ENCODE assay signal across 11 cellular contexts in the genomic region with DNA sequence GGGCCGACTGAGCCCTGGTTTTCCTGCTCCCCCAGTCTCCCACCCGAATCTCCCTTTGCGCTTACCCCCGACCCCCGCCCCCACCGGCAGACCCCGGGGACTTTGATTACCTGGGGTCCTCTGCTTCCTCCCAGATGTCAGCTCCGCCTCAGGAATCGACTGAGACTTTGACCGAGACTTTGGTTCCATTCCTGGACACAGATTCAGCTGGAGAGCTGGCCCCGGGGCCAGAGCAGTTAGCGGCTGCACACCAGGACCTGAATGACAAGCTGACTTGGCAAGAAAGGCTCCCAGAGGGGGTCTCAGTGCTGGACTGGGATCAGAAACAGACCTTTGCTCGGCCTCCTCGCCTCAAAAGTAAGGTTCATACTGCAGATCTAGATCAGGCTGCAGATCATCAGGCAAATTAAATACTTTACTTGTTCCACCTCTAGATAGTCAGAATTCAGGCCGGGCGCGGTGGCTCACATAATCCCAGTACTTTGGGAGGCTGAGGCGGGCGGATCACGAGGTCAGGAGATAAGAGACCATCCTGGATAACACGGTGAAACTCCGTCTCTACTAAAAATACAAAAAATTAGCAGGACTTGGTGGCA.
DNase-seq lines count a peak whose midpoint lies in the region; ATAC-seq and TF ChIP-seq lines count a peak whose summit lies in the region.
"Had no signal": no experiment of that assay in that cellular context is flagged by ENCODE, and none has a peak within 500 bp of the region (broad histone marks: within the 10 kb centered on the region; RNA-seq: fewer than 3 reads in every experiment).

No MANE protein-coding gene starts in this region.

- no peak overlapping the region for H3K27ac Mint-ChIP-seq in nephron
- H3K27ac Mint-ChIP-seq: dendritic cell treated with granulocyte-macrophage colony-stimulating factor and Interleukin-4, amounts not matched to agents 40 ng/mL and 50 ng/mL, for 4 days had no signal

- H3K4me1 Mint-ChIP-seq in nephron: peaks cover 12% of the 10 kb centered on the region

- H3K4me3 ChIP-seq in A673 (ENCODE audit: low read depth, low read length, poor library complexity, severe bottlenecking) (peak overlapping the region; percentile 36), Panc1 (ENCODE audit: low read depth in 2 of 2, low read length in 2 of 2) (peak overlapping the region; percentile 24 to 26), fibroblast of the aortic adventitia (ENCODE audit: low read depth, low read length) (peak overlapping the region; percentile 49)

- H3K4me1 ChIP-seq in A673 (ENCODE audit: insufficient read depth, low read length, poor library complexity, severe bottlenecking) (no peaks in the 10 kb centered on the region), Panc1 (ENCODE audit: control insufficient read depth, insufficient read depth, low read length) (peaks cover 3% of the 10 kb centered on the region; the same call in 1 of the 2 replicates)

- H3K36me3 ChIP-seq in A673 (ENCODE audit: insufficient read depth, low read length, poor library complexity, severe bottlenecking): no peaks in the 10 kb centered on the region
- no peaks in the 10 kb centered on the region for H3K36me3 ChIP-seq in Panc1 (ENCODE audit: control insufficient read depth, insufficient read depth, low read length)

- H3K9me3 ChIP-seq in A673 (ENCODE audit: low read depth, low read length, poor library complexity, severe bottlenecking) (no peaks in the 10 kb centered on the region), Panc1 (ENCODE audit: control insufficient read depth, insufficient read depth, low read depth, low read length) (no peaks in the 10 kb centered on the region)

- no peak for DNase-seq in A673 (ENCODE audit: low spot score)
- DNase-seq in Panc1 (ENCODE audit: low read depth, low spot score): no peak
- DNase-seq in fibroblast of the aortic adventitia (ENCODE audit: low read depth): no peak
- no peak for DNase-seq in stimulated activated CD4-positive, alpha-beta T cell treated with anti-CD3 and anti-CD28 coated beads, Interleukin-2, amount 100 ng/mL, for 24 hours
- no peak for DNase-seq in NCI-H748 (lab: John Stamatoyannopoulos, UW; ENCODE audit: unreplicated experiment)
- DNase-seq: NCI-H187 had no signal

- BruUV-seq in A673 (replicated peaks; lab: Mats Ljungman, UMichigan) (no TSS peak), Panc1 (replicated peaks; lab: Mats Ljungman, UMichigan) (no TSS peak)

- H3K36me3 Mint-ChIP-seq in nephron (ENCODE audit: low read depth): no peaks in the 10 kb centered on the region

- in situ Hi-C loops in Panc1 (cut with HindIII; ENCODE audit: low pct_unique_long_range_greater_than_20kb, low sequenced_read_pairs): no loop called here

- ATAC-seq in Panc1 (peak; percentile 56; the same call in 1 of the 2 replicates), GM21723 (IDR thresholded peaks at IDR 0.05; ENCODE audit: unreplicated experiment) (no peak)
- ATAC-seq in activated CD4-positive, CD25-positive, alpha-beta regulatory T cell treated with anti-CD3 and anti-CD28 coated beads, Interleukin-2, amount 50 U/mL, for 24 hours: no peak

- H3K27ac ChIP-seq in A673 (ENCODE audit: low read depth, low read length, poor library complexity, severe bottlenecking) (no peak overlapping the region), Panc1 (ENCODE audit: low read length) (no peak overlapping the region)
- H3K27ac ChIP-seq: C4-2B had no signal

- no peaks in the 10 kb centered on the region for H3K9me3 Mint-ChIP-seq in nephron
- H3K9me3 Mint-ChIP-seq: dendritic cell treated with granulocyte-macrophage colony-stimulating factor and Interleukin-4, amounts not matched to agents 40 ng/mL and 50 ng/mL, for 4 days had no signal

- TF ChIP-seq CTCF in A673 (conservative IDR thresholded peaks at IDR 0.05; ENCODE audit: low read depth, low read length) (no peak), Panc1 (IDR thresholded peaks at IDR 0.05) (no peak), fibroblast of the aortic adventitia (IDR thresholded peaks at IDR 0.05; ENCODE audit: insufficient read depth, low read length) (no peak), nephron (IDR thresholded peaks at IDR 0.05; ENCODE audit: unreplicated experiment in 3 of 3) (no peak)

- intact Hi-C loops in A673 (cut with micrococcal nuclease; ENCODE audit: unreplicated experiment) (no loop called here), Panc1 (cut with micrococcal nuclease; ENCODE audit: unreplicated experiment) (no loop called here)

- H3K27me3 ChIP-seq in A673 (replicated peaks; ENCODE audit: insufficient read depth, low read depth, low read length, poor library complexity) (no peaks in the 10 kb centered on the region), Panc1 (ENCODE audit: control insufficient read depth, insufficient read depth, low read length) (no peaks in the 10 kb centered on the region)

- peak overlapping the region; percentile 64 to 81 (median 75) for H3K4me3 Mint-ChIP-seq in nephron

- H3K27me3 Mint-ChIP-seq in nephron (ENCODE audit: low read depth): peaks cover 28% of the 10 kb centered on the region

- POLR2A ChIA-PET in A673 (lab: Charles Lee; ENCODE audit: low non-redundant PET): no interaction called here
- POLR2A ChIA-PET in Panc1 (lab: Charles Lee): no interaction called here

- CTCF ChIA-PET in A673 (lab: Charles Lee): no interaction called here
- CTCF ChIA-PET in Panc1 (lab: Charles Lee): interaction anchor here (0.7 kb wide), 1 partner anchor 129 kb away, joined by 3 read pairs; no protein-coding TSS in a partner anchor
